In the genomic region with DNA sequence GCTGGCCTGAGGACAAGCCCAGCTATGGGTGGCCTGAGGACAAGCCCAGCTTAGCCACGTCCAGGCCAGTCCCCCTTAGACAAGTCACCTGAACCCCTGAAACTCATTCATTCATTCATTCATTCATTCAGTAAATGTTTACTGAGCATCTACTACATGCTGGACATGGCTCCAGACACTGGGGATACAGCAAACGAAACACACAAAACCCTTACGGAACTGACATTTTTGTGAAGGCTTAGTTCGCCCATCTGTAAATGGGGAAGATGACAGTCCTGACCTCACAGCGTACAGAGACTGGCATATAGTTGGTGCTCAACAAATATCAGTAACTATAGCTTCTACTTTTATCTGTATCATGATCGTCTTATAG, we compare ENCODE assay signal across 1 cellular context.
TF ChIP-seq lines count a peak whose summit lies in the region.

No MANE protein-coding gene starts in this region.

TF ChIP-seq in SK-N-SH treated with all-trans-retinoic acid at 6 μM for 48 hours, 23 proteins besides CTCF, POLR2A, EP300 and RAD21 (continued from another document):
- TF ChIP-seq, protein P1, sequence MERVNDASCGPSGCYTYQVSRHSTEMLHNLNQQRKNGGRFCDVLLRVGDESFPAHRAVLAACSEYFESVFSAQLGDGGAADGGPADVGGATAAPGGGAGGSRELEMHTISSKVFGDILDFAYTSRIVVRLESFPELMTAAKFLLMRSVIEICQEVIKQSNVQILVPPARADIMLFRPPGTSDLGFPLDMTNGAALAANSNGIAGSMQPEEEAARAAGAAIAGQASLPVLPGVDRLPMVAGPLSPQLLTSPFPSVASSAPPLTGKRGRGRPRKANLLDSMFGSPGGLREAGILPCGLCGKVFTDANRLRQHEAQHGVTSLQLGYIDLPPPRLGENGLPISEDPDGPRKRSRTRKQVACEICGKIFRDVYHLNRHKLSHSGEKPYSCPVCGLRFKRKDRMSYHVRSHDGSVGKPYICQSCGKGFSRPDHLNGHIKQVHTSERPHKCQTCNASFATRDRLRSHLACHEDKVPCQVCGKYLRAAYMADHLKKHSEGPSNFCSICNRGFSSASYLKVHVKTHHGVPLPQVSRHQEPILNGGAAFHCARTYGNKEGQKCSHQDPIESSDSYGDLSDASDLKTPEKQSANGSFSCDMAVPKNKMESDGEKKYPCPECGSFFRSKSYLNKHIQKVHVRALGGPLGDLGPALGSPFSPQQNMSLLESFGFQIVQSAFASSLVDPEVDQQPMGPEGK (CRISPR knock-in tag; IDR thresholded peaks at IDR 0.05; ENCODE audit: borderline replicate concordance), result no peak
- no peak for TF ChIP-seq SNAI2 (CRISPR knock-in tag; IDR thresholded peaks at IDR 0.05)
